In the genomic region with DNA sequence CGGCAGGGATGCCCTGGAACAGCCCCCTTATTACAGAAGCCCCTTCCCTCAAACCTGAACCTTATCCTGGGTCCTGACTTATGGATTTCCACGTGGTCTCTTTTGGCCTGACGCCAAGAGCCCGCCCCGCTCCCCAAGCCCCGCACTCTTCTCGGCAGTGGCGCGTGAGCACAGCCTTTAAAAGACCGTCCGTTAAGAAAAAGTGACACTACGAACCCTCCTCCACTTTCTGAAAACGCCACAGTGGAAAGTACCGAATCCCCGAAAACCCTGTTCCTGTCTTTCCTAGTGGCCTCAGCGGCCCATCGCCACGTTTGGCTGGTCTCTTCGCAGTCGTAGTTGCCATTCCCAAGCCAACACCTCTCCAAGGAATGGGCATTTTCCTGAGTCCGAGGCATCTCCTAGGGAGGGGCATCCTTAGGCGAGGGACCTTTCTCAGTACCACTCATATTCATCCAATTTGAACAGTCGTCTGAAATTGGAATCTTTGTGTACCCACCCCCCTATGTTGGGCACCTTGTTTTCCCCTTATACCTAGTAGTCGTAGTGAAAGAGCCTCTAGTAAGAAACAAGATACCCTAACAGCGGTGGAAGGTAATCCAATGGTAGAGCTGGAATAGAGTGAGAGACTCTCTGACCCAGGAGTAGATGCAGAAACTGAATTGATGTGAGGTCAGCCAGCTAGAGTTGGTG, we compare ENCODE assay signal across 9 cellular contexts. TPM values are rescaled to one million over a fixed set of nuclear protein-coding genes. Genes with fewer than 3 reads are reported as not detected.
DNase-seq lines count a peak whose midpoint lies in the region; ATAC-seq and TF ChIP-seq lines count a peak whose summit lies in the region.
"Had no signal": no experiment of that assay in that cellular context is flagged by ENCODE, and none has a peak within 500 bp of the region (broad histone marks: within the 10 kb centered on the region; RNA-seq: fewer than 3 reads in every experiment).

No MANE protein-coding gene starts in this region.

- no peak for ATAC-seq in activated CD4-positive, alpha-beta T cell treated with anti-CD3 and anti-CD28 coated beads for 36 hours
- ATAC-seq in HG02610 (IDR thresholded peaks at IDR 0.05; ENCODE audit: unreplicated experiment) = no peak
- no peak for ATAC-seq in GM21447 (IDR thresholded peaks at IDR 0.05; ENCODE audit: unreplicated experiment)

- TF ChIP-seq CTCF in VCaP (conservative IDR thresholded peaks at IDR 0.05) = no peak

- H3K27ac ChIP-seq in VCaP (peak overlapping the region; percentile 87), iPS-18a (ENCODE audit: low read length) (no peak overlapping the region), stomach smooth muscle (ENCODE audit: low read length) (no peak overlapping the region)

- no peak overlapping the region for H3K27ac Mint-ChIP-seq in activated CD4-positive, alpha-beta T cell treated with anti-CD3 and anti-CD28 coated beads for 36 hours

- H3K9me3 Mint-ChIP-seq in activated CD4-positive, alpha-beta T cell treated with anti-CD3 and anti-CD28 coated beads for 36 hours (ENCODE audit: low read depth) = no peaks in the 10 kb centered on the region

- no peaks in the 10 kb centered on the region for H3K36me3 ChIP-seq in iPS-18a (ENCODE audit: control insufficient read depth, low read depth, low read length)
- no peaks in the 10 kb centered on the region for H3K36me3 ChIP-seq in stomach smooth muscle (ENCODE audit: control insufficient read depth in 2 of 2, insufficient read depth in 2 of 2, low read length in 2 of 2)

- H3K27me3 ChIP-seq in iPS-18a (ENCODE audit: control insufficient read depth, insufficient read depth, low read length) (peaks cover 100% of the 10 kb centered on the region), stomach smooth muscle (ENCODE audit: control insufficient read depth in 1 of 2, insufficient read depth in 2 of 2, low read length in 2 of 2) (peaks cover 91 to 98% of the 10 kb centered on the region in 2 donors)

- intact Hi-C loops in activated CD4-positive, alpha-beta T cell treated with anti-CD3 and anti-CD28 coated beads for 36 hours (cut with DNase I, micrococcal nuclease) = loop anchor here (1.0 to 5.0 kb wide), 4 partner anchors 55 to 304 kb away; a partner anchor contains a TSS

- peaks cover 46% of the 10 kb centered on the region for H3K4me1 Mint-ChIP-seq in activated CD4-positive, alpha-beta T cell treated with anti-CD3 and anti-CD28 coated beads for 36 hours

- H3K4me3 ChIP-seq in iPS-18a (ENCODE audit: low read length) = peak overlapping the region; percentile 48
- H3K4me3 ChIP-seq in stomach smooth muscle (ENCODE audit: low read length in 2 of 2) = peak overlapping the region; percentile 23 to 54

- H3K4me1 ChIP-seq in iPS-18a (ENCODE audit: control insufficient read depth, low read depth, low read length) (peaks cover 13% of the 10 kb centered on the region), stomach smooth muscle (ENCODE audit: control insufficient read depth, insufficient read depth, low read length) (peaks cover 37% of the 10 kb centered on the region)

- H3K9ac ChIP-seq in iPS-18a (ENCODE audit: low read length) (no peak overlapping the region), stomach smooth muscle (ENCODE audit: low read length in 2 of 2) (no peak overlapping the region)

- peak; percentile 20 for DNase-seq in activated CD4-positive, alpha-beta T cell treated with anti-CD3 and anti-CD28 coated beads for 36 hours
- no peak for DNase-seq in activated CD4-positive, alpha-beta T cell treated with anti-CD3 and anti-CD28 coated beads, Interleukin-2, amount 50 U/mL, for 1 hour
- DNase-seq in AG08395 (ENCODE audit: low spot score) = no peak

- H3K9me3 ChIP-seq in iPS-18a (ENCODE audit: control insufficient read depth, low read depth, low read length) (no peaks in the 10 kb centered on the region), stomach smooth muscle (ENCODE audit: control insufficient read depth in 2 of 2, low read length in 2 of 2) (no peaks in the 10 kb centered on the region)

- CTCF ChIA-PET in activated CD4-positive, alpha-beta T cell treated with anti-CD3 and anti-CD28 coated beads for 36 hours (lab: Charles Lee) = interaction anchor here (1.0 to 1.3 kb wide), 3 partner anchors 12 to 78 kb away, joined by 3 to 5 read pairs (median 3); no protein-coding TSS in a partner anchor

- no peaks in the 10 kb centered on the region for H3K36me3 Mint-ChIP-seq in activated CD4-positive, alpha-beta T cell treated with anti-CD3 and anti-CD28 coated beads for 36 hours (ENCODE audit: low read depth)

- POLR2A ChIA-PET in activated CD4-positive, alpha-beta T cell treated with anti-CD3 and anti-CD28 coated beads for 36 hours (lab: Charles Lee) = interaction anchor here (0.6 kb wide), 1 partner anchor 61 kb away, joined by 4 read pairs; no protein-coding TSS in a partner anchor

- peak overlapping the region; percentile 61 for H3K4me3 Mint-ChIP-seq in activated CD4-positive, alpha-beta T cell treated with anti-CD3 and anti-CD28 coated beads for 36 hours

- H3K27me3 Mint-ChIP-seq in activated CD4-positive, alpha-beta T cell treated with anti-CD3 and anti-CD28 coated beads for 36 hours = peaks cover 80% of the 10 kb centered on the region

RNA-seq across cellular contexts. Expression of a gene that starts 0.8 kb away (rescaled TPM):
- not detected for total RNA-seq in activated CD4-positive, alpha-beta T cell treated with anti-CD3 and anti-CD28 coated beads for 36 hours
- total RNA-seq: subcutaneous adipose tissue had no signal

RNA-seq across cellular contexts. Expression of a gene that starts 5.5 kb away (rescaled TPM):
- total RNA-seq in activated CD4-positive, alpha-beta T cell treated with anti-CD3 and anti-CD28 coated beads for 36 hours = not detected

RNA-seq across cellular contexts. Expression of a gene that starts 54.9 kb away (rescaled TPM):
- total RNA-seq in activated CD4-positive, alpha-beta T cell treated with anti-CD3 and anti-CD28 coated beads for 36 hours = not detected
- total RNA-seq: subcutaneous adipose tissue had no signal
